ENCODE assay signal across 20 cellular contexts in the genomic region with DNA sequence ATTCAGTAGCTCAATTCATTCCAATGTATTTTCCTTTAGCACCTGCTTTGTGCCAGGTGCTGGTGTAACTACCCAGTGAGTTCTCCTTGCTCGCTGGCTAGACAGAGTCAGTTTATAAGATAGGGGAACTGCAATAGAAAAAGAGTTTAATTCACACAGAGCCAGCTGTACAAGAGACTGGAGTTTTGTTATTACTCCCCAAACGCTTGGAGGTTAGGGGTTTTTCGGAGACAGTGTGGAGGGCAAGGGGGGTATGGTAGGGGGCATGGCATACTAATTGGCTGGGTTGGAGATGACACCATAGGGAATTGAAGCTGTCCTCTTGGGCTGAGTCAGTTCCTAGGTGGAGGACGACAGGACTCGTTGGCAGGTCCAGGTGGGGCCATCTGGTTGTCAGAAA. TPM values are rescaled to one million over a fixed set of nuclear protein-coding genes. Genes with fewer than 3 reads are reported as not detected.
DNase-seq lines count a peak whose midpoint lies in the region; ATAC-seq, FAIRE-seq and TF ChIP-seq lines count a peak whose summit lies in the region.
"Had no signal": no experiment of that assay in that cellular context is flagged by ENCODE, and none has a peak within 500 bp of the region (broad histone marks: within the 10 kb centered on the region; RNA-seq: fewer than 3 reads in every experiment).

No MANE protein-coding gene starts in this region.

- no peaks in the 10 kb centered on the region for H3K27me3 ChIP-seq in GM12878 (replicated peaks in 1 of 2; ENCODE audit: control insufficient read depth in 2 of 2, insufficient read depth in 2 of 2, low read length in 1 of 2)
- H3K27me3 ChIP-seq in stomach = no peaks in the 10 kb centered on the region
- H3K27me3 ChIP-seq in smooth muscle cell (ENCODE audit: low read depth) = no peaks in the 10 kb centered on the region
- H3K27me3 ChIP-seq in foreskin keratinocyte = peaks cover 10% of the 10 kb centered on the region

- H3K79me2 ChIP-seq in GM12878 (ENCODE audit: control insufficient read depth, insufficient read depth, low read length) (no peaks in the 10 kb centered on the region; the same call in 1 of the 2 replicates), smooth muscle cell (ENCODE audit: low read depth) (no peaks in the 10 kb centered on the region)

- peak overlapping the region; percentile 39 for H3K4me2 ChIP-seq in GM12878 (ENCODE audit: control insufficient read depth, insufficient read depth)
- no peak overlapping the region for H3K4me2 ChIP-seq in smooth muscle cell

- H4K20me1 ChIP-seq in GM12878 (ENCODE audit: control insufficient read depth, insufficient read depth) = no peaks in the 10 kb centered on the region
- no peaks in the 10 kb centered on the region for H4K20me1 ChIP-seq in smooth muscle cell (ENCODE audit: low read depth)

- BruUV-seq in GM12878 (replicated peaks; lab: Mats Ljungman, UMichigan) = no TSS peak

- H3K4me1 ChIP-seq in GM12878 (ENCODE audit: control insufficient read depth, insufficient read depth, low read length) (peaks cover 36% of the 10 kb centered on the region), stomach (peaks cover 0 to 17% (median 3%) of the 10 kb centered on the region in 4 donors), smooth muscle cell (ENCODE audit: low read depth) (peaks cover 6% of the 10 kb centered on the region), foreskin keratinocyte (peaks cover 7% of the 10 kb centered on the region)

- no peak for TF ChIP-seq POLR2A in GM12878 (IDR thresholded peaks at IDR 0.05; ENCODE audit: low read depth, low read length)
- TF ChIP-seq POLR2A in stomach (IDR thresholded peaks at IDR 0.05) = no peak

- peaks cover 12% of the 10 kb centered on the region for H3K9me3 ChIP-seq in GM12878 (replicated peaks; ENCODE audit: control insufficient read depth, insufficient read depth, low read length)
- H3K9me3 ChIP-seq in stomach = no peaks in the 10 kb centered on the region
- H3K9me3 ChIP-seq in smooth muscle cell (replicated peaks; ENCODE audit: low read depth) = no peaks in the 10 kb centered on the region

- in situ Hi-C loops in GM12878 (cut with MboI) = loop anchor here (25.0 kb wide), 1 partner anchor 410 kb away; the partner anchor contains the start of gene ARHGAP31

- FAIRE-seq in GM12878 (lab: Jason Lieb, UNC) = no peak
- FAIRE-seq: H54 had no signal

- TF ChIP-seq EP300 in GM12878 (IDR thresholded peaks at IDR 0.05; ENCODE audit: borderline replicate concordance in 1 of 2, control insufficient read depth in 1 of 2, low read depth in 2 of 2, low read length in 2 of 2) = peak in 1 of 2 experiments; percentile 62; a peak in 1 of 4 replicates
- TF ChIP-seq EP300 in stomach (IDR thresholded peaks at IDR 0.05) = no peak

- H3K27ac ChIP-seq in GM12878 (ENCODE audit: control insufficient read depth, insufficient read depth) (peak overlapping the region; percentile 71), stomach (no peak overlapping the region), smooth muscle cell (ENCODE audit: low read depth) (no peak overlapping the region), foreskin keratinocyte (no peak overlapping the region)
- H3K27ac ChIP-seq: RWPE1 had no signal

- no peaks in the 10 kb centered on the region for H3K36me3 ChIP-seq in GM12878 (ENCODE audit: control insufficient read depth in 2 of 2, insufficient read depth in 2 of 2, low read length in 1 of 2)
- no peaks in the 10 kb centered on the region for H3K36me3 ChIP-seq in stomach
- no peaks in the 10 kb centered on the region for H3K36me3 ChIP-seq in smooth muscle cell (ENCODE audit: low read depth)

- TF ChIP-seq RAD21 in GM12878 (IDR thresholded peaks at IDR 0.05; ENCODE audit: insufficient read depth, low read depth, low read length) = no peak

- WGBS in GM12878 (ENCODE audit: insufficient coverage, insufficient replicate concordance, low lambda C conversion rate, missing lambda C conversion rate) = under 1% methylated on average over 5 of the region's 5 CpGs
- WGBS in stomach, 5 donors = 77 to 88% (median 81%) methylated on average over 5 of the region's 5 CpGs
- WGBS in smooth muscle cell (ENCODE audit: low lambda C conversion rate) = 92% methylated on average over 5 of the region's 5 CpGs

- CTCF ChIA-PET in GM12878 (lab: Yijun Ruan, JAX) = interaction anchor here (0.7 to 11.0 kb wide), 4 partner anchors 17 to 233 kb away, joined by 3 to 167 read pairs (median 19); partner anchors contain the start of genes COX17 and TMEM39A

- H3K9ac ChIP-seq in GM12878 (ENCODE audit: control insufficient read depth, insufficient read depth, low read length) (no peak overlapping the region), smooth muscle cell (ENCODE audit: low read depth) (no peak overlapping the region)

- ATAC-seq in GM18858 (IDR thresholded peaks at IDR 0.05; ENCODE audit: unreplicated experiment) = peak; percentile 63
- ATAC-seq in GM21423 (IDR thresholded peaks at IDR 0.05; ENCODE audit: unreplicated experiment) = peak; percentile 40
- ATAC-seq in HG02938 (IDR thresholded peaks at IDR 0.05; ENCODE audit: unreplicated experiment) = peak; percentile 54
- ATAC-seq in GM12878 = peak; percentile 88
- ATAC-seq in HG03457 (IDR thresholded peaks at IDR 0.05; ENCODE audit: unreplicated experiment) = no peak
- no peak for ATAC-seq in foreskin keratinocyte

- H2AFZ ChIP-seq in GM12878 (ENCODE audit: control insufficient read depth, low read depth, low read length) (peak overlapping the region; percentile 76), smooth muscle cell (ENCODE audit: low read depth) (no peak overlapping the region)

- peak; percentile 80 for DNase-seq in GM12878 (ENCODE audit: low read depth, low spot score)
- DNase-seq in stomach = no peak
- DNase-seq in smooth muscle cell (lab: John Stamatoyannopoulos, UW; ENCODE audit: unreplicated experiment) = no peak
- DNase-seq in foreskin keratinocyte = no peak
- DNase-seq: activated CD4-positive, alpha-beta T cell treated with anti-CD3 and anti-CD28 coated beads, Interleukin-2, amount 10 ng/mL, durations not matched to agents 24 days and 14 days; glutamatergic neuron; islet precursor cell; midbrain; NCI-H146; NCI-H524 treated with DMSO at 0.1 percent for 48 hours; nucleus accumbens had no signal

- RAD21 ChIA-PET in GM12878 (lab: Charles Lee; ENCODE audit: unreplicated experiment) = interaction anchor here (1.3 to 3.6 kb wide), 3 partner anchors 16 to 97 kb away, joined by 3 to 18 read pairs (median 11); no protein-coding TSS in a partner anchor

- SMC1A ChIA-PET in GM12878 (lab: Charles Lee; ENCODE audit: uncharacterized antibody, unreplicated experiment) = interaction anchor here (0.8 to 10.7 kb wide), 8 partner anchors 9 to 450 kb away, joined by 3 to 106 read pairs (median 5); partner anchors contain the start of gene COX17

- POLR2A ChIA-PET in GM12878 (lab: Charles Lee) = interaction anchor here (0.7 to 1.8 kb wide), 5 partner anchors 15 to 396 kb away, joined by 3 to 10 read pairs (median 5); no protein-coding TSS in a partner anchor

- intact Hi-C loops in GM12878 (cut with micrococcal nuclease; ENCODE audit: unreplicated experiment) (loop anchor here (1.0 kb wide), 1 partner anchor 97 kb away; no protein-coding TSS in a partner anchor), stomach (cut with DNase I; ENCODE audit: low total_unique reads) (no loop called here)

- TF ChIP-seq CTCF in GM12878 (IDR thresholded peaks at IDR 0.05 in 2 of 3, conservative IDR thresholded peaks at IDR 0.05 in 1 of 3; ENCODE audit: control insufficient read depth in 2 of 3, extremely low read depth in 1 of 3, insufficient read depth in 1 of 3, low read depth in 3 of 3, low read length in 3 of 3) (no peak), stomach (IDR thresholded peaks at IDR 0.05) (no peak), smooth muscle cell (IDR thresholded peaks at IDR 0.05; ENCODE audit: borderline replicate concordance, insufficient read depth, poor library complexity, severe bottlenecking) (no peak), foreskin keratinocyte (conservative IDR thresholded peaks at IDR 0.05) (no peak)

- H3F3A ChIP-seq in smooth muscle cell (ENCODE audit: low read depth) = no peaks in the 10 kb centered on the region

- H3K4me3 ChIP-seq in GM12878 = no peak overlapping the region
- H3K4me3 ChIP-seq in stomach = no peak overlapping the region
- no peak overlapping the region for H3K4me3 ChIP-seq in smooth muscle cell

RNA-seq across cellular contexts. Expression of gene CFAP91, which starts 5.4 kb away (rescaled TPM):
- 0.81 and 2.5 TPM in 2 replicates for total RNA-seq in GM12878 (2013; cell fraction: nucleolus; rRNA removed)
- total RNA-seq in GM12878 (2014; rRNA removed) (0.56 and 0.76 TPM in 2 replicates), GM12878 (2014; rRNA removed; fragmentation: Illumina TruSeq; extraction: Trizol) (0.54 and 0.69 TPM in 2 replicates), GM12878 (2021) (0.80 and 1.3 TPM in 2 replicates), stomach (10 to 100 TPM in 1 of 5 donors, 1 to 10 TPM in 4; 3.6 to 46.1 (median 3.8) TPM), smooth muscle cell (0.36 TPM in 1 of 2 replicates, not detected in the other), foreskin keratinocyte (0.03 and 0.07 TPM in 2 replicates)
- polyA plus RNA-seq in GM12878 (2011; ENCODE audit: low read depth) = 0.08 TPM
- polyA plus RNA-seq in GM12878 (2011; rRNA removed) (1.2 and 1.4 TPM in 2 replicates), GM12878 (2014; fragmentation: Illumina TruSeq; extraction: Trizol) (1.5 and 2.7 TPM in 2 replicates), GM12878 (2014; fragmentation: Nextera tagmentation; extraction: Ambion mirVana) (under 1 TPM; 0.03 to 0.22 TPM), GM12878 (2014; rRNA removed) (2.2 TPM in 2 replicates), GM12878 (2016; fragmentation: Nextera tagmentation; extraction: Ambion mirVana) (1 to 10 TPM in 1 of 2 experiments, under 1 TPM in 1; 0.68 to 1.2 TPM), stomach (1 to 10 TPM; 1.5 to 1.8 (median 1.5) TPM), smooth muscle cell (0.40 TPM in 1 of 2 replicates, not detected in the other), foreskin keratinocyte (0.07 and 0.11 TPM in 2 replicates)
- polyA plus RNA-seq in GM12878 (2011; cell fraction: cytosol; rRNA removed) = 0.21 and 0.57 TPM in 2 replicates
- 1.6 and 3.0 TPM in 2 replicates for polyA plus RNA-seq in GM12878 (2011; cell fraction: nucleus; rRNA removed)
- 0.29 and 0.38 TPM in 2 replicates for polyA plus RNA-seq in GM12878 (2012)
- polyA minus RNA-seq in GM12878 (2011; rRNA and poly(A)+ RNA removed) = 0.21 and 0.66 TPM in 2 replicates
- not detected in 2 replicates for polyA minus RNA-seq in GM12878 (2011; cell fraction: cytosol; rRNA and poly(A)+ RNA removed)
- 0.48 and 0.73 TPM in 2 replicates for polyA minus RNA-seq in GM12878 (2011; cell fraction: nucleus; rRNA and poly(A)+ RNA removed)
- total RNA-seq: activated T-helper 1 cell treated with anti-CD3 and anti-CD28 coated beads, Interleukin-12 subunit alpha, Interleukin-12 subunit beta, Interleukin-2, Interleukin-4 antibody, amounts not matched to agents 30 ng/mL and 10 ng/mL and 1 ng/mL, durations not matched to agents 14 hours and 24 hours and 36 hours; T-helper 2 cell treated with Interferon-gamma antibody and Interleukin-4, amounts not matched to agents 100 ng/mL and 5 ng/mL, for 36 hours had no signal

RNA-seq across cellular contexts. Expression of gene COX17, which starts 20.2 kb away (rescaled TPM):
- total RNA-seq in GM12878 (2013; cell fraction: nucleolus; rRNA removed) = 60.0 and 72.5 TPM in 2 replicates
- total RNA-seq in GM12878 (2014; rRNA removed) (150 and 153 TPM in 2 replicates), GM12878 (2014; rRNA removed; fragmentation: Illumina TruSeq; extraction: Trizol) (191 and 199 TPM in 2 replicates), GM12878 (2021) (111 and 113 TPM in 2 replicates), stomach (10 to 100 TPM; 28.6 to 65.9 (median 32.5) TPM), smooth muscle cell (22.7 and 69.4 TPM in 2 replicates), foreskin keratinocyte (59.0 and 63.9 TPM in 2 replicates)
- polyA plus RNA-seq in GM12878 (2011; ENCODE audit: low read depth) = 48.3 TPM
- polyA plus RNA-seq in GM12878 (2011; rRNA removed) (112 and 123 TPM in 2 replicates), GM12878 (2014; fragmentation: Illumina TruSeq; extraction: Trizol) (53.8 and 115 TPM in 2 replicates), GM12878 (2014; fragmentation: Nextera tagmentation; extraction: Ambion mirVana) (100 to 1,000 TPM; 615 to 717 TPM), GM12878 (2014; rRNA removed) (288 and 295 TPM in 2 replicates), GM12878 (2016; fragmentation: Nextera tagmentation; extraction: Ambion mirVana) (100 to 1,000 TPM; 370 to 376 TPM), stomach (100 to 1,000 TPM; 164 to 184 (median 179) TPM), smooth muscle cell (47.0 and 60.0 TPM in 2 replicates), foreskin keratinocyte (99.4 and 103 TPM in 2 replicates)
- 77.3 and 110 TPM in 2 replicates for polyA plus RNA-seq in GM12878 (2011; cell fraction: cytosol; rRNA removed)
- 69.0 and 81.2 TPM in 2 replicates for polyA plus RNA-seq in GM12878 (2011; cell fraction: nucleus; rRNA removed)
- 164 and 185 TPM in 2 replicates for polyA plus RNA-seq in GM12878 (2012)
- 37.5 and 48.8 TPM in 2 replicates for polyA minus RNA-seq in GM12878 (2011; rRNA and poly(A)+ RNA removed)
- polyA minus RNA-seq in GM12878 (2011; cell fraction: cytosol; rRNA and poly(A)+ RNA removed) = 24.5 and 25.1 TPM in 2 replicates
- 66.6 and 89.7 TPM in 2 replicates for polyA minus RNA-seq in GM12878 (2011; cell fraction: nucleus; rRNA and poly(A)+ RNA removed)

RNA-seq across cellular contexts. Expression of gene POPDC2, which starts 37.0 kb away (rescaled TPM):
- 18.9 and 20.7 TPM in 2 replicates for total RNA-seq in GM12878 (2013; cell fraction: nucleolus; rRNA removed)
- total RNA-seq in GM12878 (2014; rRNA removed) (3.4 and 3.9 TPM in 2 replicates), GM12878 (2014; rRNA removed; fragmentation: Illumina TruSeq; extraction: Trizol) (2.7 and 7.5 TPM in 2 replicates), GM12878 (2021) (3.5 and 3.9 TPM in 2 replicates), stomach (10 to 100 TPM in 1 of 5 donors, 1 to 10 TPM in 4; 8.5 to 10.7 (median 9.3) TPM), smooth muscle cell (1.2 and 2.1 TPM in 2 replicates), foreskin keratinocyte (0.34 and 0.39 TPM in 2 replicates)
- 2.5 TPM for polyA plus RNA-seq in GM12878 (2011; ENCODE audit: low read depth)
- polyA plus RNA-seq in GM12878 (2011; rRNA removed) (8.6 and 12.7 TPM in 2 replicates), GM12878 (2014; fragmentation: Illumina TruSeq; extraction: Trizol) (2.6 and 3.6 TPM in 2 replicates), GM12878 (2014; fragmentation: Nextera tagmentation; extraction: Ambion mirVana) (1 to 10 TPM; 3.5 to 5.3 TPM), GM12878 (2014; rRNA removed) (3.8 and 6.1 TPM in 2 replicates), GM12878 (2016; fragmentation: Nextera tagmentation; extraction: Ambion mirVana) (1 to 10 TPM; 1.8 to 4.0 TPM), stomach (1 to 10 TPM; 1.4 to 5.6 (median 2.7) TPM), smooth muscle cell (0.94 and 1.5 TPM in 2 replicates), foreskin keratinocyte (0.39 and 0.40 TPM in 2 replicates)
- polyA plus RNA-seq in GM12878 (2011; cell fraction: cytosol; rRNA removed) = 9.5 and 9.8 TPM in 2 replicates
- 41.3 and 48.9 TPM in 2 replicates for polyA plus RNA-seq in GM12878 (2011; cell fraction: nucleus; rRNA removed)
- polyA plus RNA-seq in GM12878 (2012) = 3.0 and 4.2 TPM in 2 replicates
- 12.9 and 16.1 TPM in 2 replicates for polyA minus RNA-seq in GM12878 (2011; rRNA and poly(A)+ RNA removed)
- polyA minus RNA-seq in GM12878 (2011; cell fraction: cytosol; rRNA and poly(A)+ RNA removed) = 0.83 and 0.94 TPM in 2 replicates
- polyA minus RNA-seq in GM12878 (2011; cell fraction: nucleus; rRNA and poly(A)+ RNA removed) = 10.8 and 19.9 TPM in 2 replicates
- total RNA-seq: LHCN-M2 had no signal

Comparison
In these comparisons a context has a peak if more than half of its experiments do, and no peak if none do; other contexts are left out.
1. ATAC-seq: peak in GM18858 (single experiment), GM21423 (single experiment), HG02938 (single experiment) and GM12878 (single experiment); none in HG03457 (single experiment) and foreskin keratinocyte (single experiment).